ENCODE assay signal across 1 cellular context in the genomic region with DNA sequence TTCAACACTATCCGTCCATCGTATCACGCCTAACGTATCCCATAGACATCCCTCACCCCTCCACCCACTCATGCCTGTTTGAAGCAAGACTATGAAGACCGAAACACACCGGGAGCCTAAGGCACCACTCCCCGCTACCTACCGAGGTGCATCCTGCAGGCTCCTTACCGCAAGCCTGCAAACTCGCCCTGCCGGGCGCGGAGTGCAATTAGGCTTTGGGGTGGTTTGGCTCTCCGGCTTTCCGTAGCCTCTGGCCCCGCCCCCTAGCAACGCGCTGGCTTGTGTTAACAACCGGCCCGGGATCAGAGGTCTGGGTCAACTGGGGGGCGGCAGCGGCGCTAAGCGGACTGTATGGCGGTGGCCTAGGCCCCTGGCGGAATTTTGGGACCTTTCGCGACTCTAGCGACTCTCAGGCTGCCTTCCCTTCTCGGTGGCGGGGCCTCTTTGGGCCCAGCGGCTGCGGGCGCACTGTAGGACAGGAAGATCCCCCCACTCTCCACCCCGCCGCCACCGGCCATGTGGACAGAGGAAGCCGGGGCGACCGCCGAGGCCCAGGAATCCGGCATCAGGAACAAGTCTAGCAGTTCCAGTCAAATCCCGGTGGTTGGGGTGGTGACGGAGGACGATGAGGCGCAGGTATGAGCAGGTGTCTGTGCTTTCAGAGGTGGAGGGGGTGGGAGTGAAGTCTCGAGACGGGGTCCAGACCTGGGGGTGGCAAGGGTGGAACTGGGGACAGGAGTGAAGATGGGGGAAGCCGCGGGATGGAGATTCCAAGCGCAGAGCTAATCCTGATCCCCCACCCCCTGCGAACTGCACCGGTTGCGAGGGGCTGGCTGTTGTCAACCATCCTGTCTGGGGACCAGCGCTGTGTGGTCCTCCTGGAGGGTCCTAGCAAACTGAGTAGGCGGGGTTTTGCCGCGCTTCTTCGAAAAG.
TF ChIP-seq lines count a peak whose summit lies in the region.

CFAP69 (plus strand) TSS at position 266 of the 933 bp plus-strand sequence; CDS start at position 517, 251 bp downstream.

TF ChIP-seq in GM12878, 131 proteins besides CTCF, POLR2A, EP300 and RAD21 (continued from another document and continues in another):
- TF ChIP-seq, protein P1, sequence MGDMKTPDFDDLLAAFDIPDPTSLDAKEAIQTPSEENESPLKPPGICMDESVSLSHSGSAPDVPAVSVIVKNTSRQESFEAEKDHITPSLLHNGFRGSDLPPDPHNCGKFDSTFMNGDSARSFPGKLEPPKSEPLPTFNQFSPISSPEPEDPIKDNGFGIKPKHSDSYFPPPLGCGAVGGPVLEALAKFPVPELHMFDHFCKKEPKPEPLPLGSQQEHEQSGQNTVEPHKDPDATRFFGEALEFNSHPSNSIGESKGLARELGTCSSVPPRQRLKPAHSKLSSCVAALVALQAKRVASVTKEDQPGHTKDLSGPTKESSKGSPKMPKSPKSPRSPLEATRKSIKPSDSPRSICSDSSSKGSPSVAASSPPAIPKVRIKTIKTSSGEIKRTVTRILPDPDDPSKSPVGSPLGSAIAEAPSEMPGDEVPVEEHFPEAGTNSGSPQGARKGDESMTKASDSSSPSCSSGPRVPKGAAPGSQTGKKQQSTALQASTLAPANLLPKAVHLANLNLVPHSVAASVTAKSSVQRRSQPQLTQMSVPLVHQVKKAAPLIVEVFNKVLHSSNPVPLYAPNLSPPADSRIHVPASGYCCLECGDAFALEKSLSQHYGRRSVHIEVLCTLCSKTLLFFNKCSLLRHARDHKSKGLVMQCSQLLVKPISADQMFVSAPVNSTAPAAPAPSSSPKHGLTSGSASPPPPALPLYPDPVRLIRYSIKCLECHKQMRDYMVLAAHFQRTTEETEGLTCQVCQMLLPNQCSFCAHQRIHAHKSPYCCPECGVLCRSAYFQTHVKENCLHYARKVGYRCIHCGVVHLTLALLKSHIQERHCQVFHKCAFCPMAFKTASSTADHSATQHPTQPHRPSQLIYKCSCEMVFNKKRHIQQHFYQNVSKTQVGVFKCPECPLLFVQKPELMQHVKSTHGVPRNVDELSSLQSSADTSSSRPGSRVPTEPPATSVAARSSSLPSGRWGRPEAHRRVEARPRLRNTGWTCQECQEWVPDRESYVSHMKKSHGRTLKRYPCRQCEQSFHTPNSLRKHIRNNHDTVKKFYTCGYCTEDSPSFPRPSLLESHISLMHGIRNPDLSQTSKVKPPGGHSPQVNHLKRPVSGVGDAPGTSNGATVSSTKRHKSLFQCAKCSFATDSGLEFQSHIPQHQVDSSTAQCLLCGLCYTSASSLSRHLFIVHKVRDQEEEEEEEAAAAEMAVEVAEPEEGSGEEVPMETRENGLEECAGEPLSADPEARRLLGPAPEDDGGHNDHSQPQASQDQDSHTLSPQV (IDR thresholded peaks at IDR 0.05): no peak
- no peak for TF ChIP-seq BCL11A (IDR thresholded peaks at IDR 0.05; ENCODE audit: low read depth, low read length)
- no peak for TF ChIP-seq HDAC2 (IDR thresholded peaks at IDR 0.05)
- no peak for TF ChIP-seq ASH2L (IDR thresholded peaks at IDR 0.05; ENCODE audit: borderline replicate concordance, low read depth)
- peak; percentile 79 for TF ChIP-seq NBN (IDR thresholded peaks at IDR 0.05)
- TF ChIP-seq KAT2A (conservative IDR thresholded peaks at IDR 0.05; ENCODE audit: control insufficient read depth, low read depth, low read length): no peak
- no peak for TF ChIP-seq GABPA (IDR thresholded peaks at IDR 0.05; ENCODE audit: low read depth)
- TF ChIP-seq DPF2 (IDR thresholded peaks at IDR 0.05): no peak; the same call in none of the 2 replicates
- peak; percentile 46; the same call in 1 of the 3 replicates for TF ChIP-seq POU2F2 (IDR thresholded peaks at IDR 0.05; ENCODE audit: borderline replicate concordance, low read depth, low read length)
- no peak; the same call in none of the 2 replicates for TF ChIP-seq LARP7 (IDR thresholded peaks at IDR 0.05)
- TF ChIP-seq PKNOX1 (IDR thresholded peaks at IDR 0.05): no peak
- no peak; the same call in 1 of the 2 replicates for TF ChIP-seq SMARCA5 (IDR thresholded peaks at IDR 0.05)
- TF ChIP-seq ZNF24 (IDR thresholded peaks at IDR 0.05): 0 out of 2 replicates have a peak, but pooled peaks have one; percentile 49
- TF ChIP-seq, protein P2, sequence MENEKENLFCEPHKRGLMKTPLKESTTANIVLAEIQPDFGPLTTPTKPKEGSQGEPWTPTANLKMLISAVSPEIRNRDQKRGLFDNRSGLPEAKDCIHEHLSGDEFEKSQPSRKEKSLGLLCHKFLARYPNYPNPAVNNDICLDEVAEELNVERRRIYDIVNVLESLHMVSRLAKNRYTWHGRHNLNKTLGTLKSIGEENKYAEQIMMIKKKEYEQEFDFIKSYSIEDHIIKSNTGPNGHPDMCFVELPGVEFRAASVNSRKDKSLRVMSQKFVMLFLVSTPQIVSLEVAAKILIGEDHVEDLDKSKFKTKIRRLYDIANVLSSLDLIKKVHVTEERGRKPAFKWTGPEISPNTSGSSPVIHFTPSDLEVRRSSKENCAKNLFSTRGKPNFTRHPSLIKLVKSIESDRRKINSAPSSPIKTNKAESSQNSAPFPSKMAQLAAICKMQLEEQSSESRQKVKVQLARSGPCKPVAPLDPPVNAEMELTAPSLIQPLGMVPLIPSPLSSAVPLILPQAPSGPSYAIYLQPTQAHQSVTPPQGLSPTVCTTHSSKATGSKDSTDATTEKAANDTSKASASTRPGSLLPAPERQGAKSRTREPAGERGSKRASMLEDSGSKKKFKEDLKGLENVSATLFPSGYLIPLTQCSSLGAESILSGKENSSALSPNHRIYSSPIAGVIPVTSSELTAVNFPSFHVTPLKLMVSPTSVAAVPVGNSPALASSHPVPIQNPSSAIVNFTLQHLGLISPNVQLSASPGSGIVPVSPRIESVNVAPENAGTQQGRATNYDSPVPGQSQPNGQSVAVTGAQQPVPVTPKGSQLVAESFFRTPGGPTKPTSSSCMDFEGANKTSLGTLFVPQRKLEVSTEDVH (IDR thresholded peaks at IDR 0.05; ENCODE audit: low read depth, partially characterized antibody): no peak
- TF ChIP-seq BHLHE40 (IDR thresholded peaks at IDR 0.05; ENCODE audit: borderline replicate concordance in 1 of 2, low read depth in 2 of 2, low read length in 1 of 2): peak; percentile 36 to 59; a peak in 1 of 4 replicates
- TF ChIP-seq, protein P3, sequence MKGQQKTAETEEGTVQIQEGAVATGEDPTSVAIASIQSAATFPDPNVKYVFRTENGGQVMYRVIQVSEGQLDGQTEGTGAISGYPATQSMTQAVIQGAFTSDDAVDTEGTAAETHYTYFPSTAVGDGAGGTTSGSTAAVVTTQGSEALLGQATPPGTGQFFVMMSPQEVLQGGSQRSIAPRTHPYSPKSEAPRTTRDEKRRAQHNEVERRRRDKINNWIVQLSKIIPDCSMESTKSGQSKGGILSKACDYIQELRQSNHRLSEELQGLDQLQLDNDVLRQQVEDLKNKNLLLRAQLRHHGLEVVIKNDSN (IDR thresholded peaks at IDR 0.05; ENCODE audit: borderline replicate concordance, extremely low read length, insufficient read depth, low read depth, low read length): no peak
- no peak for TF ChIP-seq NFYA (IDR thresholded peaks at IDR 0.05; ENCODE audit: borderline replicate concordance, low read depth, low read length)
- no peak for TF ChIP-seq NRF1 (conservative IDR thresholded peaks at IDR 0.05; ENCODE audit: low read depth, low read length)
- TF ChIP-seq RFX5 (IDR thresholded peaks at IDR 0.05; ENCODE audit: low read depth, low read length): no peak
- TF ChIP-seq SRF (IDR thresholded peaks at IDR 0.05; ENCODE audit: low read depth in 2 of 2, low read length in 2 of 2): 0 out of 4 replicates have a peak, but pooled peaks of 1 of the 2 experiments have one; percentile 25
- TF ChIP-seq RUNX3 (IDR thresholded peaks at IDR 0.05; ENCODE audit: low read length): peak; percentile 88
- TF ChIP-seq BCL3 (IDR thresholded peaks at IDR 0.05; ENCODE audit: borderline replicate concordance, insufficient read depth, low read depth, low read length, poor library complexity, severe bottlenecking): no peak
- TF ChIP-seq RBBP5 (conservative IDR thresholded peaks at IDR 0.05): no peak
- no peak for TF ChIP-seq YBX1 (IDR thresholded peaks at IDR 0.05)
- no peak for TF ChIP-seq HDAC6 (IDR thresholded peaks at IDR 0.05; ENCODE audit: unreplicated experiment)
- TF ChIP-seq CBX3 (IDR thresholded peaks at IDR 0.05; ENCODE audit: borderline replicate concordance, low read depth): no peak
- no peak for TF ChIP-seq E4F1 (IDR thresholded peaks at IDR 0.05; ENCODE audit: borderline replicate concordance, partially characterized antibody)
- TF ChIP-seq, protein P4, sequence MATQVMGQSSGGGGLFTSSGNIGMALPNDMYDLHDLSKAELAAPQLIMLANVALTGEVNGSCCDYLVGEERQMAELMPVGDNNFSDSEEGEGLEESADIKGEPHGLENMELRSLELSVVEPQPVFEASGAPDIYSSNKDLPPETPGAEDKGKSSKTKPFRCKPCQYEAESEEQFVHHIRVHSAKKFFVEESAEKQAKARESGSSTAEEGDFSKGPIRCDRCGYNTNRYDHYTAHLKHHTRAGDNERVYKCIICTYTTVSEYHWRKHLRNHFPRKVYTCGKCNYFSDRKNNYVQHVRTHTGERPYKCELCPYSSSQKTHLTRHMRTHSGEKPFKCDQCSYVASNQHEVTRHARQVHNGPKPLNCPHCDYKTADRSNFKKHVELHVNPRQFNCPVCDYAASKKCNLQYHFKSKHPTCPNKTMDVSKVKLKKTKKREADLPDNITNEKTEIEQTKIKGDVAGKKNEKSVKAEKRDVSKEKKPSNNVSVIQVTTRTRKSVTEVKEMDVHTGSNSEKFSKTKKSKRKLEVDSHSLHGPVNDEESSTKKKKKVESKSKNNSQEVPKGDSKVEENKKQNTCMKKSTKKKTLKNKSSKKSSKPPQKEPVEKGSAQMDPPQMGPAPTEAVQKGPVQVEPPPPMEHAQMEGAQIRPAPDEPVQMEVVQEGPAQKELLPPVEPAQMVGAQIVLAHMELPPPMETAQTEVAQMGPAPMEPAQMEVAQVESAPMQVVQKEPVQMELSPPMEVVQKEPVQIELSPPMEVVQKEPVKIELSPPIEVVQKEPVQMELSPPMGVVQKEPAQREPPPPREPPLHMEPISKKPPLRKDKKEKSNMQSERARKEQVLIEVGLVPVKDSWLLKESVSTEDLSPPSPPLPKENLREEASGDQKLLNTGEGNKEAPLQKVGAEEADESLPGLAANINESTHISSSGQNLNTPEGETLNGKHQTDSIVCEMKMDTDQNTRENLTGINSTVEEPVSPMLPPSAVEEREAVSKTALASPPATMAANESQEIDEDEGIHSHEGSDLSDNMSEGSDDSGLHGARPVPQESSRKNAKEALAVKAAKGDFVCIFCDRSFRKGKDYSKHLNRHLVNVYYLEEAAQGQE (IDR thresholded peaks at IDR 0.05; ENCODE audit: low read depth, low read length): no peak
- no peak for TF ChIP-seq SREBF2 (IDR thresholded peaks at IDR 0.05; ENCODE audit: low read length)
- TF ChIP-seq, protein P5, sequence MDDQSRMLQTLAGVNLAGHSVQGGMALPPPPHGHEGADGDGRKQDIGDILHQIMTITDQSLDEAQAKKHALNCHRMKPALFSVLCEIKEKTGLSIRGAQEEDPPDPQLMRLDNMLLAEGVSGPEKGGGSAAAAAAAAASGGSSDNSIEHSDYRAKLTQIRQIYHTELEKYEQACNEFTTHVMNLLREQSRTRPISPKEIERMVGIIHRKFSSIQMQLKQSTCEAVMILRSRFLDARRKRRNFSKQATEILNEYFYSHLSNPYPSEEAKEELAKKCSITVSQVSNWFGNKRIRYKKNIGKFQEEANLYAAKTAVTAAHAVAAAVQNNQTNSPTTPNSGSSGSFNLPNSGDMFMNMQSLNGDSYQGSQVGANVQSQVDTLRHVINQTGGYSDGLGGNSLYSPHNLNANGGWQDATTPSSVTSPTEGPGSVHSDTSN (IDR thresholded peaks at IDR 0.05; ENCODE audit: insufficient replicate concordance, low read depth, low read length): no peak
- no peak for TF ChIP-seq CHD4 (IDR thresholded peaks at IDR 0.05)
- TF ChIP-seq ZNF207 (IDR thresholded peaks at IDR 0.05; ENCODE audit: borderline replicate concordance): peak; percentile 72; the same call in 1 of the 2 replicates
- no peak for TF ChIP-seq ZNF274 (IDR thresholded peaks at IDR 0.05; ENCODE audit: insufficient read depth, insufficient read length)
- TF ChIP-seq SMC3 (IDR thresholded peaks at IDR 0.05; ENCODE audit: borderline replicate concordance, low read length): no peak
- no peak for TF ChIP-seq EZH2 (IDR thresholded peaks at IDR 0.05; ENCODE audit: borderline replicate concordance, control insufficient read depth, low read depth, low read length)
- TF ChIP-seq IKZF2 (IDR thresholded peaks at IDR 0.05): peak; percentile 76 to 77
